In genomic region chr2:237743561-237744269, GRCh38 we compare ENCODE assay signal across 9 cellular contexts.
DNase-seq lines count a peak whose midpoint lies in the region; ATAC-seq and TF ChIP-seq lines count a peak whose summit lies in the region.
"Had no signal": no experiment of that assay in that cellular context is flagged by ENCODE, and none has a peak within 500 bp of the region (broad histone marks: within the 10 kb centered on the region; RNA-seq: fewer than 3 reads in every experiment).

No MANE protein-coding gene starts in this region.

- in situ Hi-C loops in GM13977 (cut with MboI; ENCODE audit: low pct_unique_long_range_greater_than_20kb, low sequenced_read_pairs, unreplicated experiment): no loop called here

- H3K4me1 ChIP-seq in neutrophil (ENCODE audit: control insufficient read depth in 1 of 2, insufficient read depth in 1 of 2, low read depth in 1 of 2, low read length in 1 of 2): peaks cover 23 to 40% of the 10 kb centered on the region in 2 experiments

- no peak for ATAC-seq in GM18868 (IDR thresholded peaks at IDR 0.05; ENCODE audit: unreplicated experiment)

- H3K27ac ChIP-seq in C4-2B (peak overlapping the region; percentile 51), coronary artery (peak overlapping the region; percentile 56 to 71), neutrophil (peak overlapping the region; percentile 63)

- H3K36me3 ChIP-seq in neutrophil: peaks cover 54% of the 10 kb centered on the region

- DNase-seq in coronary artery (ENCODE audit: low spot score) (no peak), GM13977 (ENCODE audit: low spot score) (no peak), DMS 273 treated with DMSO at 0.1 percent for 48 hours (lab: John Stamatoyannopoulos, UW) (no peak)
- no peak for DNase-seq in effector CD8-positive, alpha-beta T cell (lab: John Stamatoyannopoulos, UW)

- H3K9me3 ChIP-seq in neutrophil: no peaks in the 10 kb centered on the region

- no peak for TF ChIP-seq CTCF in C4-2B (conservative IDR thresholded peaks at IDR 0.05)
- 0 out of 2 replicates have a peak, but pooled peaks have one; percentile 20 for TF ChIP-seq CTCF in LNCAP (IDR thresholded peaks at IDR 0.05)
- TF ChIP-seq CTCF in coronary artery (IDR thresholded peaks at IDR 0.05): no peak
- no peak for TF ChIP-seq CTCF in neutrophil (IDR thresholded peaks at IDR 0.05)
- TF ChIP-seq CTCF in GM13977 (IDR thresholded peaks at IDR 0.05; ENCODE audit: extremely low read depth, insufficient read depth, missing control alignments): no peak

- no peaks in the 10 kb centered on the region for H3K27me3 ChIP-seq in neutrophil

- H3K4me3 ChIP-seq in coronary artery (no peak overlapping the region), neutrophil (ENCODE audit: low read depth in 1 of 2, low read length in 1 of 2) (no peak overlapping the region)
- H3K4me3 ChIP-seq: lung had no signal
